ENCODE assay signal across 2 cellular contexts in the genomic region with DNA sequence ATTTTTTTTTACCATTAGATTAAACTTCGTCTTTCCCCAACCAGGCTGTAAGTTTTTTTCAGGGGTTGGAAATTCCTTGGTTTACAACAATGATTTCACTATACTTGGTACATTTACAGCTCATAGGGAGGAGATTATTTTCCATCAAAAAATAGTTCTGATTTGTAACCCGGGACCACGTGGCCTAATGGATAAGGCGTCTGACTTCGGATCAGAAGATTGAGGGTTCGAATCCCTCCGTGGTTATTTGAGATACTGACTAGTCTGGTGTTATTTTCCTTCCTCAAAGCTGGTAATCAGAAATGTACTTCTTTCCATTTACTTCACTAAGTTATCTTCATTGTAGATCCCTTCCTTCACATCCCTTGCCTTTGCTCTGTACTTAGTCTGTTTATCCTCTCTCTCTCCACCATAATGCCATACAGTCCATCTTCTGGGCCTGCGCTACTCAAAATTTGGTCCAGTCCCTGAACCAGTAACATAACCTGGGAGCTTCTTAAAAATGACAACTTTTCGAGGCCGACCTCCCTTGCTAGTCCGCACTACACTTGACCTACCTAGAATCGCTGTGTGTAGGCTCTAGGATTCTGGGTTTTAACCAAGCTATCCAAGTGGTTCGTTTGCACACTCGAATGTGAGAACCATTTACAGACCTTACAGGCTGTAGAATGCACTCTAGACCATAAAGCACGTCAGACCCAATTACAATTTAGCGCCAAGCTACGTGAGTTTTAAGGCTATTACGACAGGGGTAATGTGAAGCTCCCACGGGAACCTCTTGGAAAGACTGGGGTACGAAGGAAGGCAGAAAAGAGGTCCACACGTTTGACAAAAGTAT.
TF ChIP-seq lines count a peak whose summit lies in the region.

No MANE protein-coding gene starts in this region.

TF ChIP-seq in HEK293, 187 proteins besides CTCF, POLR2A, EP300 and RAD21 (continued from another document and continues in another):
- TF ChIP-seq, protein P1, sequence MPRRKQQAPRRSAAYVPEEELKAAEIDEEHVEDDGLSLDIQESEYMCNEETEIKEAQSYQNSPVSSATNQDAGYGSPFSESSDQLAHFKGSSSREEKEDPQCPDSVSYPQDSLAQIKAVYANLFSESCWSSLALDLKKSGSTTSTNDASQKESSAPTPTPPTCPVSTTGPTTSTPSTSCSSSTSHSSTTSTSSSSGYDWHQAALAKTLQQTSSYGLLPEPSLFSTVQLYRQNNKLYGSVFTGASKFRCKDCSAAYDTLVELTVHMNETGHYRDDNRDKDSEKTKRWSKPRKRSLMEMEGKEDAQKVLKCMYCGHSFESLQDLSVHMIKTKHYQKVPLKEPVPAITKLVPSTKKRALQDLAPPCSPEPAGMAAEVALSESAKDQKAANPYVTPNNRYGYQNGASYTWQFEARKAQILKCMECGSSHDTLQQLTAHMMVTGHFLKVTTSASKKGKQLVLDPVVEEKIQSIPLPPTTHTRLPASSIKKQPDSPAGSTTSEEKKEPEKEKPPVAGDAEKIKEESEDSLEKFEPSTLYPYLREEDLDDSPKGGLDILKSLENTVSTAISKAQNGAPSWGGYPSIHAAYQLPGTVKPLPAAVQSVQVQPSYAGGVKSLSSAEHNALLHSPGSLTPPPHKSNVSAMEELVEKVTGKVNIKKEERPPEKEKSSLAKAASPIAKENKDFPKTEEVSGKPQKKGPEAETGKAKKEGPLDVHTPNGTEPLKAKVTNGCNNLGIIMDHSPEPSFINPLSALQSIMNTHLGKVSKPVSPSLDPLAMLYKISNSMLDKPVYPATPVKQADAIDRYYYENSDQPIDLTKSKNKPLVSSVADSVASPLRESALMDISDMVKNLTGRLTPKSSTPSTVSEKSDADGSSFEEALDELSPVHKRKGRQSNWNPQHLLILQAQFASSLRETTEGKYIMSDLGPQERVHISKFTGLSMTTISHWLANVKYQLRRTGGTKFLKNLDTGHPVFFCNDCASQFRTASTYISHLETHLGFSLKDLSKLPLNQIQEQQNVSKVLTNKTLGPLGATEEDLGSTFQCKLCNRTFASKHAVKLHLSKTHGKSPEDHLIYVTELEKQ (tag by site-specific recombination; IDR thresholded peaks at IDR 0.05; ENCODE audit: borderline replicate concordance), result 0 out of 2 replicates have a peak, but pooled peaks have one; percentile 50
- TF ChIP-seq SP7 (tag by site-specific recombination; IDR thresholded peaks at IDR 0.05) (peak; percentile 55), OSR2 (tag by site-specific recombination; IDR thresholded peaks at IDR 0.05) (peak; percentile 22; the same call in 1 of the 2 replicates), HOXC10 (CRISPR knock-in tag; IDR thresholded peaks at IDR 0.05) (no peak), ZNF292 (tag by site-specific recombination; IDR thresholded peaks at IDR 0.05; ENCODE audit: borderline replicate concordance, low read depth) (no peak), ZNF791 (tag by site-specific recombination; IDR thresholded peaks at IDR 0.05) (no peak), ZEB2 (tag by site-specific recombination; IDR thresholded peaks at IDR 0.05) (no peak; the same call in 1 of the 2 replicates), ZNF211 (tag by site-specific recombination; IDR thresholded peaks at IDR 0.05; ENCODE audit: low read depth) (no peak), ZNF175 (tag by site-specific recombination; IDR thresholded peaks at IDR 0.05) (no peak), ZBTB6 (tag by site-specific recombination; IDR thresholded peaks at IDR 0.05) (peak; percentile 55), KLF16 (tag by site-specific recombination; IDR thresholded peaks at IDR 0.05) (no peak), ZNF585B (tag by site-specific recombination; IDR thresholded peaks at IDR 0.05) (no peak), ZNF747 (tag by site-specific recombination; IDR thresholded peaks at IDR 0.05) (no peak), ZNF121 (tag by site-specific recombination; IDR thresholded peaks at IDR 0.05) (no peak), ZNF174 (tag by site-specific recombination; IDR thresholded peaks at IDR 0.05) (no peak)
- TF ChIP-seq, protein P2, sequence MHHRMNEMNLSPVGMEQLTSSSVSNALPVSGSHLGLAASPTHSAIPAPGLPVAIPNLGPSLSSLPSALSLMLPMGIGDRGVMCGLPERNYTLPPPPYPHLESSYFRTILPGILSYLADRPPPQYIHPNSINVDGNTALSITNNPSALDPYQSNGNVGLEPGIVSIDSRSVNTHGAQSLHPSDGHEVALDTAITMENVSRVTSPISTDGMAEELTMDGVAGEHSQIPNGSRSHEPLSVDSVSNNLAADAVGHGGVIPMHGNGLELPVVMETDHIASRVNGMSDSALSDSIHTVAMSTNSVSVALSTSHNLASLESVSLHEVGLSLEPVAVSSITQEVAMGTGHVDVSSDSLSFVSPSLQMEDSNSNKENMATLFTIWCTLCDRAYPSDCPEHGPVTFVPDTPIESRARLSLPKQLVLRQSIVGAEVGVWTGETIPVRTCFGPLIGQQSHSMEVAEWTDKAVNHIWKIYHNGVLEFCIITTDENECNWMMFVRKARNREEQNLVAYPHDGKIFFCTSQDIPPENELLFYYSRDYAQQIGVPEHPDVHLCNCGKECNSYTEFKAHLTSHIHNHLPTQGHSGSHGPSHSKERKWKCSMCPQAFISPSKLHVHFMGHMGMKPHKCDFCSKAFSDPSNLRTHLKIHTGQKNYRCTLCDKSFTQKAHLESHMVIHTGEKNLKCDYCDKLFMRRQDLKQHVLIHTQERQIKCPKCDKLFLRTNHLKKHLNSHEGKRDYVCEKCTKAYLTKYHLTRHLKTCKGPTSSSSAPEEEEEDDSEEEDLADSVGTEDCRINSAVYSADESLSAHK (tag by site-specific recombination; IDR thresholded peaks at IDR 0.05), result no peak; the same call in 1 of the 2 replicates
- TF ChIP-seq, protein P3, sequence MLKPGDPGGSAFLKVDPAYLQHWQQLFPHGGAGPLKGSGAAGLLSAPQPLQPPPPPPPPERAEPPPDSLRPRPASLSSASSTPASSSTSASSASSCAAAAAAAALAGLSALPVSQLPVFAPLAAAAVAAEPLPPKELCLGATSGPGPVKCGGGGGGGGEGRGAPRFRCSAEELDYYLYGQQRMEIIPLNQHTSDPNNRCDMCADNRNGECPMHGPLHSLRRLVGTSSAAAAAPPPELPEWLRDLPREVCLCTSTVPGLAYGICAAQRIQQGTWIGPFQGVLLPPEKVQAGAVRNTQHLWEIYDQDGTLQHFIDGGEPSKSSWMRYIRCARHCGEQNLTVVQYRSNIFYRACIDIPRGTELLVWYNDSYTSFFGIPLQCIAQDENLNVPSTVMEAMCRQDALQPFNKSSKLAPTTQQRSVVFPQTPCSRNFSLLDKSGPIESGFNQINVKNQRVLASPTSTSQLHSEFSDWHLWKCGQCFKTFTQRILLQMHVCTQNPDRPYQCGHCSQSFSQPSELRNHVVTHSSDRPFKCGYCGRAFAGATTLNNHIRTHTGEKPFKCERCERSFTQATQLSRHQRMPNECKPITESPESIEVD (tag by site-specific recombination; IDR thresholded peaks at IDR 0.05), result peak; percentile 81

TF ChIP-seq in HepG2, 621 proteins besides CTCF, POLR2A, EP300 and RAD21 (continued from another document and continues in another):
- TF ChIP-seq, protein P4, sequence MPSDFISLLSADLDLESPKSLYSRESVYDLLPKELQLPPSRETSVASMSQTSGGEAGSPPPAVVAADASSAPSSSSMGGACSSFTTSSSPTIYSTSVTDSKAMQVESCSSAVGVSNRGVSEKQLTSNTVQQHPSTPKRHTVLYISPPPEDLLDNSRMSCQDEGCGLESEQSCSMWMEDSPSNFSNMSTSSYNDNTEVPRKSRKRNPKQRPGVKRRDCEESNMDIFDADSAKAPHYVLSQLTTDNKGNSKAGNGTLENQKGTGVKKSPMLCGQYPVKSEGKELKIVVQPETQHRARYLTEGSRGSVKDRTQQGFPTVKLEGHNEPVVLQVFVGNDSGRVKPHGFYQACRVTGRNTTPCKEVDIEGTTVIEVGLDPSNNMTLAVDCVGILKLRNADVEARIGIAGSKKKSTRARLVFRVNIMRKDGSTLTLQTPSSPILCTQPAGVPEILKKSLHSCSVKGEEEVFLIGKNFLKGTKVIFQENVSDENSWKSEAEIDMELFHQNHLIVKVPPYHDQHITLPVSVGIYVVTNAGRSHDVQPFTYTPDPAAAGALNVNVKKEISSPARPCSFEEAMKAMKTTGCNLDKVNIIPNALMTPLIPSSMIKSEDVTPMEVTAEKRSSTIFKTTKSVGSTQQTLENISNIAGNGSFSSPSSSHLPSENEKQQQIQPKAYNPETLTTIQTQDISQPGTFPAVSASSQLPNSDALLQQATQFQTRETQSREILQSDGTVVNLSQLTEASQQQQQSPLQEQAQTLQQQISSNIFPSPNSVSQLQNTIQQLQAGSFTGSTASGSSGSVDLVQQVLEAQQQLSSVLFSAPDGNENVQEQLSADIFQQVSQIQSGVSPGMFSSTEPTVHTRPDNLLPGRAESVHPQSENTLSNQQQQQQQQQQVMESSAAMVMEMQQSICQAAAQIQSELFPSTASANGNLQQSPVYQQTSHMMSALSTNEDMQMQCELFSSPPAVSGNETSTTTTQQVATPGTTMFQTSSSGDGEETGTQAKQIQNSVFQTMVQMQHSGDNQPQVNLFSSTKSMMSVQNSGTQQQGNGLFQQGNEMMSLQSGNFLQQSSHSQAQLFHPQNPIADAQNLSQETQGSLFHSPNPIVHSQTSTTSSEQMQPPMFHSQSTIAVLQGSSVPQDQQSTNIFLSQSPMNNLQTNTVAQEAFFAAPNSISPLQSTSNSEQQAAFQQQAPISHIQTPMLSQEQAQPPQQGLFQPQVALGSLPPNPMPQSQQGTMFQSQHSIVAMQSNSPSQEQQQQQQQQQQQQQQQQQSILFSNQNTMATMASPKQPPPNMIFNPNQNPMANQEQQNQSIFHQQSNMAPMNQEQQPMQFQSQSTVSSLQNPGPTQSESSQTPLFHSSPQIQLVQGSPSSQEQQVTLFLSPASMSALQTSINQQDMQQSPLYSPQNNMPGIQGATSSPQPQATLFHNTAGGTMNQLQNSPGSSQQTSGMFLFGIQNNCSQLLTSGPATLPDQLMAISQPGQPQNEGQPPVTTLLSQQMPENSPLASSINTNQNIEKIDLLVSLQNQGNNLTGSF (CRISPR knock-in tag; IDR thresholded peaks at IDR 0.05), result 0 out of 2 replicates have a peak, but pooled peaks have one; percentile 17
- TF ChIP-seq SRSF1 (optimal IDR thresholded peaks at IDR 0.05; ENCODE audit: low read depth, low read length) (no peak), USF2 (IDR thresholded peaks at IDR 0.05; ENCODE audit: low read depth, low read length) (no peak; the same call in 1 of the 2 replicates), USF2 (CRISPR knock-in tag; IDR thresholded peaks at IDR 0.05; ENCODE audit: borderline replicate concordance) (peak; percentile 88; the same call in 1 of the 2 replicates), HNRNPH1 (optimal IDR thresholded peaks at IDR 0.05; ENCODE audit: low read depth, low read length) (no peak), CEBPB (IDR thresholded peaks at IDR 0.05; ENCODE audit: borderline replicate concordance, low read depth, low read length) (0 out of 2 replicates have a peak, but pooled peaks have one; percentile 0), RCOR2 (CRISPR knock-in tag; IDR thresholded peaks at IDR 0.05) (peak; percentile 37; the same call in 1 of the 2 replicates), ZNF564 (CRISPR knock-in tag; IDR thresholded peaks at IDR 0.05) (peak; percentile 26; the same call in 1 of the 2 replicates), SSRP1 (CRISPR knock-in tag; IDR thresholded peaks at IDR 0.05) (peak; percentile 100), SOX6 (IDR thresholded peaks at IDR 0.05) (no peak), SOX6 (CRISPR knock-in tag; IDR thresholded peaks at IDR 0.05) (peak; percentile 34; the same call in 1 of the 2 replicates), THAP11 (CRISPR knock-in tag; IDR thresholded peaks at IDR 0.05) (peak; percentile 63), DNMT3B (CRISPR knock-in tag; conservative IDR thresholded peaks at IDR 0.05) (no peak; the same call in none of the 2 replicates), ZNF644 (CRISPR knock-in tag; IDR thresholded peaks at IDR 0.05; ENCODE audit: low read depth) (no peak), ZFP36L1 (CRISPR knock-in tag; IDR thresholded peaks at IDR 0.05) (0 out of 2 replicates have a peak, but pooled peaks have one; percentile 53), TFDP1 (CRISPR knock-in tag; IDR thresholded peaks at IDR 0.05; ENCODE audit: borderline replicate concordance) (peak; percentile 21; the same call in 1 of the 2 replicates)
- TF ChIP-seq, protein P5, sequence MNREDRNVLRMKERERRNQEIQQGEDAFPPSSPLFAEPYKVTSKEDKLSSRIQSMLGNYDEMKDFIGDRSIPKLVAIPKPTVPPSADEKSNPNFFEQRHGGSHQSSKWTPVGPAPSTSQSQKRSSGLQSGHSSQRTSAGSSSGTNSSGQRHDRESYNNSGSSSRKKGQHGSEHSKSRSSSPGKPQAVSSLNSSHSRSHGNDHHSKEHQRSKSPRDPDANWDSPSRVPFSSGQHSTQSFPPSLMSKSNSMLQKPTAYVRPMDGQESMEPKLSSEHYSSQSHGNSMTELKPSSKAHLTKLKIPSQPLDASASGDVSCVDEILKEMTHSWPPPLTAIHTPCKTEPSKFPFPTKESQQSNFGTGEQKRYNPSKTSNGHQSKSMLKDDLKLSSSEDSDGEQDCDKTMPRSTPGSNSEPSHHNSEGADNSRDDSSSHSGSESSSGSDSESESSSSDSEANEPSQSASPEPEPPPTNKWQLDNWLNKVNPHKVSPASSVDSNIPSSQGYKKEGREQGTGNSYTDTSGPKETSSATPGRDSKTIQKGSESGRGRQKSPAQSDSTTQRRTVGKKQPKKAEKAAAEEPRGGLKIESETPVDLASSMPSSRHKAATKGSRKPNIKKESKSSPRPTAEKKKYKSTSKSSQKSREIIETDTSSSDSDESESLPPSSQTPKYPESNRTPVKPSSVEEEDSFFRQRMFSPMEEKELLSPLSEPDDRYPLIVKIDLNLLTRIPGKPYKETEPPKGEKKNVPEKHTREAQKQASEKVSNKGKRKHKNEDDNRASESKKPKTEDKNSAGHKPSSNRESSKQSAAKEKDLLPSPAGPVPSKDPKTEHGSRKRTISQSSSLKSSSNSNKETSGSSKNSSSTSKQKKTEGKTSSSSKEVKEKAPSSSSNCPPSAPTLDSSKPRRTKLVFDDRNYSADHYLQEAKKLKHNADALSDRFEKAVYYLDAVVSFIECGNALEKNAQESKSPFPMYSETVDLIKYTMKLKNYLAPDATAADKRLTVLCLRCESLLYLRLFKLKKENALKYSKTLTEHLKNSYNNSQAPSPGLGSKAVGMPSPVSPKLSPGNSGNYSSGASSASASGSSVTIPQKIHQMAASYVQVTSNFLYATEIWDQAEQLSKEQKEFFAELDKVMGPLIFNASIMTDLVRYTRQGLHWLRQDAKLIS (CRISPR knock-in tag; IDR thresholded peaks at IDR 0.05), result 0 out of 2 replicates have a peak, but pooled peaks have one; percentile 7
